Comparison of ENCODE assay signal across 33 cellular contexts in the genomic region with DNA sequence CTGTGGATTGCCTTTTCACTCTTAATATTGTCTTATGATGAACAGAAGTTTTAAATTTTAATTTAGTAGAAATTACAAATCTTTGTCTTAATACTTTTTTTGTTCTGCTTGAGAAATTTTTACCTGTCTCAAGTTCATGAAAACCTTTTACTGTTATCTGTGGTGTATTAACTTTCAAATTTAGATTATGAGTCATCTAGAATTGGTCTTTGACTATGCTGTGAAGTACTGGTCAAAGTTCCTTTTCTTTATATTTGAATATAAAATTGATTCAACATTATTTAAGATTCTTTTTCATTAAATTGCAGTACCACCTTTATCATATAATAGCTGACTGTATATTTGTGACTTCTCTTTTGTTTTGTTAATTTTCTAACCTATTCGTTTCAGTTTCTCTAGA.
"Had no signal": no experiment of that assay in that cellular context is flagged by ENCODE, and none has a peak within 500 bp of the region (broad histone marks: within the 10 kb centered on the region; RNA-seq: fewer than 3 reads in every experiment).

No MANE protein-coding gene starts in this region.

- H3K27me3 ChIP-seq: adrenal gland, body of pancreas, cardiac muscle cell, esophagus muscularis mucosa, foreskin keratinocyte, gastrocnemius medialis, heart left ventricle had no signal

- DNase-seq: activated CD4-positive, alpha-beta memory T cell treated with anti-CD3 and anti-CD28 coated beads, Interleukin-2, amount 10 ng/mL, durations not matched to agents 7 days and 5 days; activated CD4-positive, alpha-beta T cell treated with anti-CD3 and anti-CD28 coated beads for 36 hours; activated CD4-positive, alpha-beta T cell treated with anti-CD3 and anti-CD28 coated beads, Interleukin-2, amount 10 ng/mL, durations not matched to agents 7 days and 5 days; activated CD4-positive, alpha-beta T cell treated with anti-CD3 and anti-CD28 coated beads, Interleukin-2, amount 50 U/mL, for 4 hours; activated CD4-positive, CD25-positive, alpha-beta regulatory T cell; activated CD4-positive, CD25-positive, alpha-beta regulatory T cell treated with anti-CD3 and anti-CD28 coated beads, Interleukin-2, amount 50 U/mL, for 72 hours; activated CD8-positive, alpha-beta memory T cell treated with anti-CD3 and anti-CD28 coated beads, Interleukin-2, amount 50 U/mL, for 48 hours; activated effector memory CD4-positive, alpha-beta T cell treated with Interleukin-2 at 50 U/mL for 16 hours; activated gamma-delta T cell treated with Interleukin-2 at 50 U/mL for 16 hours; activated naive CD4-positive, alpha-beta T cell treated with Interleukin-2 at 50 U/mL for 16 hours; activated naive CD8-positive, alpha-beta T cell treated with anti-CD3 and anti-CD28 coated beads for 36 hours; activated naive CD8-positive, alpha-beta T cell treated with anti-CD3 and anti-CD28 coated beads, Interleukin-2, amount 50 U/mL, for 24 hours; activated T-cell treated with anti-CD3 and anti-CD28 coated beads for 4 hours; activated T-cell treated with anti-CD3 and anti-CD28 coated beads, Interleukin-2, amount 50 U/mL, for 4 hours; adrenal gland; amygdala; aorta; body of pancreas; cortex of kidney; dermis blood vessel endothelial cell; effector CD4-positive, alpha-beta T cell; effector memory CD8-positive, alpha-beta T cell; erythroblast; foreskin keratinocyte; gastrocnemius medialis; glutamatergic neuron; heart left ventricle; T-helper 2 cell had no signal

- H3K4me3 ChIP-seq: adrenal gland, body of pancreas, cardiac muscle cell, esophagus muscularis mucosa, gastrocnemius medialis, heart left ventricle had no signal

- ATAC-seq: activated CD4-positive, alpha-beta T cell treated with anti-CD3 and anti-CD28 coated beads for 36 hours; activated naive CD8-positive, alpha-beta T cell treated with anti-CD3 and anti-CD28 coated beads, Interleukin-2, amount 50 U/mL, for 24 hours; activated T-cell treated with anti-CD3 and anti-CD28 coated beads, Interleukin-2, amount 50 U/mL, for 4 hours; activated T-helper 17 cell treated with anti-CD3 and anti-CD28 coated beads, Interleukin-2, amount 50 U/mL, for 72 hours; body of pancreas; effector memory CD8-positive, alpha-beta T cell; foreskin keratinocyte; gastrocnemius medialis; heart left ventricle had no signal

- H3K27me3 Mint-ChIP-seq: activated CD4-positive, alpha-beta memory T cell treated with anti-CD3 and anti-CD28 coated beads, Interleukin-2, amount 10 ng/mL, durations not matched to agents 7 days and 5 days; activated CD4-positive, alpha-beta T cell treated with anti-CD3 and anti-CD28 coated beads for 36 hours; activated CD4-positive, alpha-beta T cell treated with anti-CD3 and anti-CD28 coated beads, Interleukin-2, amount 10 ng/mL, durations not matched to agents 7 days and 5 days; activated naive CD4-positive, alpha-beta T cell treated with anti-CD3 and anti-CD28 coated beads, Interleukin-2, amount 50 U/mL, for 24 hours; activated naive CD8-positive, alpha-beta T cell treated with anti-CD3 and anti-CD28 coated beads for 36 hours; activated naive CD8-positive, alpha-beta T cell treated with anti-CD3 and anti-CD28 coated beads, Interleukin-2, amount 50 U/mL, for 24 hours; activated T-helper 17 cell treated with anti-CD3 and anti-CD28 coated beads, Interleukin-2, amount 50 U/mL, for 72 hours; central memory CD8-positive, alpha-beta T cell; effector memory CD8-positive, alpha-beta T cell had no signal

- H3K27ac Mint-ChIP-seq: activated CD4-positive, alpha-beta memory T cell treated with anti-CD3 and anti-CD28 coated beads, Interleukin-2, amount 10 ng/mL, durations not matched to agents 7 days and 5 days; activated CD4-positive, alpha-beta T cell treated with anti-CD3 and anti-CD28 coated beads for 36 hours; activated CD4-positive, alpha-beta T cell treated with anti-CD3 and anti-CD28 coated beads, Interleukin-2, amount 10 ng/mL, durations not matched to agents 7 days and 5 days; activated naive CD4-positive, alpha-beta T cell treated with anti-CD3 and anti-CD28 coated beads, Interleukin-2, amount 50 U/mL, for 24 hours; activated naive CD8-positive, alpha-beta T cell treated with anti-CD3 and anti-CD28 coated beads for 36 hours; activated naive CD8-positive, alpha-beta T cell treated with anti-CD3 and anti-CD28 coated beads, Interleukin-2, amount 50 U/mL, for 24 hours; activated T-helper 17 cell treated with anti-CD3 and anti-CD28 coated beads, Interleukin-2, amount 50 U/mL, for 72 hours; effector memory CD8-positive, alpha-beta T cell had no signal

- H3K36me3 Mint-ChIP-seq: activated naive CD4-positive, alpha-beta T cell treated with anti-CD3 and anti-CD28 coated beads, Interleukin-2, amount 50 U/mL, for 24 hours; activated naive CD8-positive, alpha-beta T cell treated with anti-CD3 and anti-CD28 coated beads for 36 hours had no signal

- H3K27ac ChIP-seq: adrenal gland, body of pancreas, cardiac muscle cell, esophagus muscularis mucosa, foreskin keratinocyte, gastrocnemius medialis, heart left ventricle had no signal

- H3K36me3 ChIP-seq: adrenal gland, cardiac muscle cell, esophagus muscularis mucosa, gastrocnemius medialis, heart left ventricle had no signal

- H3K4me3 Mint-ChIP-seq: activated CD4-positive, alpha-beta memory T cell treated with anti-CD3 and anti-CD28 coated beads, Interleukin-2, amount 10 ng/mL, durations not matched to agents 7 days and 5 days; activated CD4-positive, alpha-beta T cell treated with anti-CD3 and anti-CD28 coated beads for 36 hours; activated CD4-positive, alpha-beta T cell treated with anti-CD3 and anti-CD28 coated beads, Interleukin-2, amount 10 ng/mL, durations not matched to agents 7 days and 5 days; activated naive CD4-positive, alpha-beta T cell treated with anti-CD3 and anti-CD28 coated beads, Interleukin-2, amount 50 U/mL, for 24 hours; activated naive CD8-positive, alpha-beta T cell treated with anti-CD3 and anti-CD28 coated beads for 36 hours; activated naive CD8-positive, alpha-beta T cell treated with anti-CD3 and anti-CD28 coated beads, Interleukin-2, amount 50 U/mL, for 24 hours; activated T-cell treated with anti-CD3 and anti-CD28 coated beads, Interleukin-2, amount 50 U/mL, for 4 hours; activated T-helper 17 cell treated with anti-CD3 and anti-CD28 coated beads, Interleukin-2, amount 50 U/mL, for 72 hours; central memory CD8-positive, alpha-beta T cell; effector memory CD8-positive, alpha-beta T cell had no signal

- H3K4me1 Mint-ChIP-seq: activated CD4-positive, alpha-beta memory T cell treated with anti-CD3 and anti-CD28 coated beads, Interleukin-2, amount 10 ng/mL, durations not matched to agents 7 days and 5 days; activated CD4-positive, alpha-beta T cell treated with anti-CD3 and anti-CD28 coated beads for 36 hours; activated CD4-positive, alpha-beta T cell treated with anti-CD3 and anti-CD28 coated beads, Interleukin-2, amount 10 ng/mL, durations not matched to agents 7 days and 5 days; activated naive CD4-positive, alpha-beta T cell treated with anti-CD3 and anti-CD28 coated beads, Interleukin-2, amount 50 U/mL, for 24 hours; activated naive CD8-positive, alpha-beta T cell treated with anti-CD3 and anti-CD28 coated beads for 36 hours; activated naive CD8-positive, alpha-beta T cell treated with anti-CD3 and anti-CD28 coated beads, Interleukin-2, amount 50 U/mL, for 24 hours; activated T-helper 17 cell treated with anti-CD3 and anti-CD28 coated beads, Interleukin-2, amount 50 U/mL, for 72 hours; central memory CD8-positive, alpha-beta T cell had no signal

- H3K9me3 ChIP-seq: adrenal gland, body of pancreas, esophagus muscularis mucosa, gastrocnemius medialis, heart left ventricle had no signal

- H3K4me1 ChIP-seq: adrenal gland, esophagus muscularis mucosa, gastrocnemius medialis, heart left ventricle had no signal

- H3K9me3 Mint-ChIP-seq: activated CD4-positive, alpha-beta memory T cell treated with anti-CD3 and anti-CD28 coated beads, Interleukin-2, amount 10 ng/mL, durations not matched to agents 7 days and 5 days had no signal
